In genomic region chrX:24647257-24648058, GRCh38 we compare ENCODE assay signal across 8 cellular contexts. TPM values are rescaled to one million over a fixed set of nuclear protein-coding genes. Genes with fewer than 3 reads are reported as not detected.
DNase-seq lines count a peak whose midpoint lies in the region; ATAC-seq and TF ChIP-seq lines count a peak whose summit lies in the region.

PCYT1B (minus strand) TSS chrX:24647347; CDS start chrX:24647105, 242 bp downstream.

- CTCF ChIA-PET in AG04449 (lab: Yijun Ruan, JAX) = interaction anchor here (1.0 kb wide), 1 partner anchor 18 kb away, joined by 4 read pairs; no protein-coding TSS in a partner anchor

- no peaks in the 10 kb centered on the region for H3K4me1 ChIP-seq in SJSA1 (replicated peaks)
- peaks cover 0 to 5% (median 0%) of the 10 kb centered on the region in 3 donors for H3K4me1 ChIP-seq in gastroesophageal sphincter
- peaks cover 2 to 14% (median 11%) of the 10 kb centered on the region in 5 donors for H3K4me1 ChIP-seq in subcutaneous abdominal adipose tissue (ENCODE audit: control insufficient read depth in 5 of 5, insufficient read depth in 5 of 5, low read length in 5 of 5)

- H3K4me3 ChIP-seq in AG04449 (ENCODE audit: low read depth, low read length) = peak within 1 kb of the TSS; percentile 29
- H3K4me3 ChIP-seq in SJSA1 = no peak within 1 kb of the TSS
- H3K4me3 ChIP-seq in gastroesophageal sphincter = peak within 1 kb of the TSS; percentile 47 to 49
- peak within 1 kb of the TSS; percentile 42 to 52 (median 48) for H3K4me3 ChIP-seq in subcutaneous abdominal adipose tissue (ENCODE audit: low read depth in 1 of 5, low read length in 5 of 5)

- ATAC-seq in GM19351 (IDR thresholded peaks at IDR 0.05; ENCODE audit: unreplicated experiment) (peak; percentile 93), gastroesophageal sphincter (peak; percentile 88)

- no peaks in the 10 kb centered on the region for H3K27me3 ChIP-seq in SJSA1 (replicated peaks)
- H3K27me3 ChIP-seq in gastroesophageal sphincter = no peaks in the 10 kb centered on the region
- H3K27me3 ChIP-seq in subcutaneous abdominal adipose tissue (ENCODE audit: control insufficient read depth in 5 of 5, insufficient read depth in 4 of 5, low read length in 5 of 5) = peaks cover 0 to 35% (median 19%) of the 10 kb centered on the region in 5 donors

- WGBS in gastroesophageal sphincter (ENCODE audit: low coverage in 1 of 2), 2 donors = 12 to 24% methylated on average over 5 of the region's 24 CpGs

- H3K27ac ChIP-seq in SJSA1 = no peak within 1 kb of the TSS
- peak within 1 kb of the TSS in 3 of 4 donors; percentile 64 to 70 (median 65) for H3K27ac ChIP-seq in gastroesophageal sphincter
- no peak within 1 kb of the TSS for H3K27ac ChIP-seq in subcutaneous abdominal adipose tissue (ENCODE audit: low read depth, low read length)

- H3K4me3 Mint-ChIP-seq in IgD-negative memory B cell = peak within 1 kb of the TSS; percentile 13 to 92 (median 82)

- peaks cover 4 to 8% (median 5%) of the 10 kb centered on the region in 3 donors for H3K4me1 Mint-ChIP-seq in IgD-negative memory B cell

- no peak within 1 kb of the TSS for H3K9ac ChIP-seq in subcutaneous abdominal adipose tissue (ENCODE audit: low read length in 5 of 5)

- TF ChIP-seq POLR2A in gastroesophageal sphincter (IDR thresholded peaks at IDR 0.05) = no peak

- POLR2A ChIA-PET in AG04449 (lab: Yijun Ruan, JAX) = no interaction called here

- H3K9me3 Mint-ChIP-seq in IgD-negative memory B cell = no peaks in the 10 kb centered on the region

- no peaks in the 10 kb centered on the region for H3K36me3 Mint-ChIP-seq in IgD-negative memory B cell

- H3K9me3 ChIP-seq in SJSA1 (replicated peaks) (no peaks in the 10 kb centered on the region), gastroesophageal sphincter (no peaks in the 10 kb centered on the region), subcutaneous abdominal adipose tissue (ENCODE audit: control insufficient read depth in 5 of 5, low read length in 5 of 5) (no peaks in the 10 kb centered on the region)

- no peak for TF ChIP-seq CTCF in AG04449 (IDR thresholded peaks at IDR 0.05; ENCODE audit: insufficient read depth, low read length, missing control alignments)
- TF ChIP-seq CTCF in gastroesophageal sphincter (IDR thresholded peaks at IDR 0.05) = no peak

- peaks cover 31% of the 10 kb centered on the region for H3K27me3 Mint-ChIP-seq in IgD-negative memory B cell

- H3K27ac Mint-ChIP-seq in IgD-negative memory B cell = no peak within 1 kb of the TSS

- no peak for TF ChIP-seq EP300 in gastroesophageal sphincter (IDR thresholded peaks at IDR 0.05)

- no peaks in the 10 kb centered on the region for H3K36me3 ChIP-seq in SJSA1
- no peaks in the 10 kb centered on the region for H3K36me3 ChIP-seq in gastroesophageal sphincter
- no peaks in the 10 kb centered on the region for H3K36me3 ChIP-seq in subcutaneous abdominal adipose tissue (ENCODE audit: control insufficient read depth in 5 of 5, insufficient read depth in 5 of 5, low read length in 5 of 5)

- no peak for DNase-seq in AG04449 (ENCODE audit: low read depth, low spot score)
- DNase-seq in SJSA1 (ENCODE audit: low read depth in 1 of 2, low spot score in 2 of 2) = peak; percentile 4 to 43
- peak; percentile 59 for DNase-seq in activated naive CD4-positive, alpha-beta T cell treated with anti-CD3 and anti-CD28 coated beads, Interleukin-2, amount 50 U/mL, for 16 hours
- peak; percentile 63 for DNase-seq in occipital lobe (lab: John Stamatoyannopoulos, UW)

RNA-seq across cellular contexts. Expression of gene PCYT1B, which starts in this region (rescaled TPM):
- polyA plus RNA-seq in IgD-negative memory B cell = 0.13 TPM
- not detected in 2 replicates for total RNA-seq in SJSA1 (2014; rRNA removed; shearing (Covaris generic))
- 10 to 100 TPM in 1 of 4 donors, 1 to 10 TPM in 3; 1.6 to 12.5 (median 4.6) TPM for total RNA-seq in gastroesophageal sphincter
- 22.5 TPM for total RNA-seq in occipital lobe

Comparison
In these comparisons a context has a peak if more than half of its experiments do, and no peak if none do; other contexts are left out.
1. Peak in DNase-seq in SJSA1; RNA of the gene not detected or under 1 TPM.
2. H3K27ac ChIP-seq: peak in gastroesophageal sphincter (3 of 4); none in SJSA1 (single experiment) and subcutaneous abdominal adipose tissue (single experiment).